ENCODE assay signal across 2 cellular contexts in the genomic region with DNA sequence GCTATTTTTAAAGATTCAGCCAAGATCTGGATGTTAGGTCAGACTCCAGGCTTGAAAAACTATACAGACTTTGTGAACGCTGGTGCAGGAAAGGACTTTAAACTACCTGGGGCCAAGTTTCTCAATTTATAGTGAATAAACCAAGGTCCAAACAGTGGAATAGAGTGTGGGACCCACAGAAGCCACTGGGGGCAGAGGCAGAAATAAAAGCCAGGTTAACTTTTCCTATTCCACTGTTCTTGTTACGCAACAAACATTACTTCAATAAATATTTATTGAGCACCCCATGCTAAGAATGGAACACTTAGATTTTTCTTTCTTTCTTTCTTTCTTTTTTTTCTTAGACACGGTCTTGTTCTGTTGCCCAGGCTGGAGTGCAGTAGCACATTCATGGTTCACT.
TF ChIP-seq lines count a peak whose summit lies in the region.

No MANE protein-coding gene starts in this region.

TF ChIP-seq in HEK293T, 16 proteins besides CTCF, POLR2A, EP300 and RAD21 (continued from another document):
- no peak for TF ChIP-seq FOXK2 (IDR thresholded peaks at IDR 0.05)
- no peak for TF ChIP-seq L3MBTL2 (conservative IDR thresholded peaks at IDR 0.05)
- no peak for TF ChIP-seq LEF1 (IDR thresholded peaks at IDR 0.05; ENCODE audit: borderline replicate concordance)
- TF ChIP-seq HDGF (IDR thresholded peaks at IDR 0.05; ENCODE audit: borderline replicate concordance) = no peak
- TF ChIP-seq ZNF384 (IDR thresholded peaks at IDR 0.05) = no peak
- TF ChIP-seq, protein P1, sequence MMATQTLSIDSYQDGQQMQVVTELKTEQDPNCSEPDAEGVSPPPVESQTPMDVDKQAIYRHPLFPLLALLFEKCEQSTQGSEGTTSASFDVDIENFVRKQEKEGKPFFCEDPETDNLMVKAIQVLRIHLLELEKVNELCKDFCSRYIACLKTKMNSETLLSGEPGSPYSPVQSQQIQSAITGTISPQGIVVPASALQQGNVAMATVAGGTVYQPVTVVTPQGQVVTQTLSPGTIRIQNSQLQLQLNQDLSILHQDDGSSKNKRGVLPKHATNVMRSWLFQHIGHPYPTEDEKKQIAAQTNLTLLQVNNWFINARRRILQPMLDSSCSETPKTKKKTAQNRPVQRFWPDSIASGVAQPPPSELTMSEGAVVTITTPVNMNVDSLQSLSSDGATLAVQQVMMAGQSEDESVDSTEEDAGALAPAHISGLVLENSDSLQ (IDR thresholded peaks at IDR 0.05) = no peak

TF ChIP-seq in H1, 55 proteins besides CTCF, POLR2A, EP300 and RAD21 (continued from another document):
- TF ChIP-seq, protein P2, sequence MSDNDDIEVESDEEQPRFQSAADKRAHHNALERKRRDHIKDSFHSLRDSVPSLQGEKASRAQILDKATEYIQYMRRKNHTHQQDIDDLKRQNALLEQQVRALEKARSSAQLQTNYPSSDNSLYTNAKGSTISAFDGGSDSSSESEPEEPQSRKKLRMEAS (IDR thresholded peaks at IDR 0.05) = no peak
